In genomic region chr3:13671536-13672233, GRCh38 we compare ENCODE assay signal across 15 cellular contexts.
DNase-seq lines count a peak whose midpoint lies in the region; ATAC-seq and TF ChIP-seq lines count a peak whose summit lies in the region.
"Had no signal": no experiment of that assay in that cellular context is flagged by ENCODE, and none has a peak within 500 bp of the region (broad histone marks: within the 10 kb centered on the region; RNA-seq: fewer than 3 reads in every experiment).

No MANE protein-coding gene starts in this region.

- no peaks in the 10 kb centered on the region for H3K79me2 ChIP-seq in GM23248 (ENCODE audit: insufficient read depth)

- in situ Hi-C loops in GM23248 (cut with MboI) = no loop called here

- no peak overlapping the region for H3K27ac ChIP-seq in GM23248

- WGBS in GM23248 (ENCODE audit: low coverage in 1 of 2, low lambda C conversion rate in 2 of 2, missing lambda C conversion rate in 2 of 2), 2 experiments = 14 to 19% methylated on average over 8 of the region's 8 CpGs

- no peaks in the 10 kb centered on the region for H3K9me2 ChIP-seq in GM23248 (ENCODE audit: insufficient read depth)

- H3K27me3 Mint-ChIP-seq in brain (no peaks in the 10 kb centered on the region), mesothelial cell of epicardium (ENCODE audit: low read depth) (peaks cover 18% of the 10 kb centered on the region), osteocyte (ENCODE audit: unreplicated experiment) (peaks cover 34% of the 10 kb centered on the region)

- H3K9me3 ChIP-seq in GM23248 (ENCODE audit: low read depth) = no peaks in the 10 kb centered on the region

- H3F3A ChIP-seq in GM23248 (ENCODE audit: insufficient read depth) = no peaks in the 10 kb centered on the region

- DNase-seq in AG08395 (ENCODE audit: low spot score) = peak; percentile 38
- DNase-seq in GM23248 = peak; percentile 32
- no peak for DNase-seq in mesothelial cell of epicardium (ENCODE audit: low spot score in 2 of 2, unreplicated experiment in 2 of 2)
- no peak for DNase-seq in osteocyte (ENCODE audit: extremely low spot score, unreplicated experiment)
- no peak for DNase-seq in SW480 (ENCODE audit: low spot score)
- DNase-seq: ACHN; CD8-positive, alpha-beta T cell; COR-L47; DMS153; DMS79 treated with DMSO at 0.1 percent for 48 hours; GDM1 had no signal

- no peak for TF ChIP-seq CTCF in brain (conservative IDR thresholded peaks at IDR 0.05)
- no peak for TF ChIP-seq CTCF in mesothelial cell of epicardium (IDR thresholded peaks at IDR 0.05; ENCODE audit: unreplicated experiment)
- no peak for TF ChIP-seq CTCF in osteocyte (IDR thresholded peaks at IDR 0.05)

- no peak overlapping the region for H3K4me2 ChIP-seq in GM23248 (ENCODE audit: unreplicated experiment)

- H3K4me1 ChIP-seq in GM23248 (ENCODE audit: insufficient read depth) = no peaks in the 10 kb centered on the region

- H3K9me3 Mint-ChIP-seq in brain = peaks cover 0 to 8% (median 0%) of the 10 kb centered on the region in 5 experiments
- H3K9me3 Mint-ChIP-seq in mesothelial cell of epicardium = no peaks in the 10 kb centered on the region
- no peaks in the 10 kb centered on the region for H3K9me3 Mint-ChIP-seq in osteocyte (ENCODE audit: unreplicated experiment)
- H3K9me3 Mint-ChIP-seq: CD8-positive, alpha-beta T cell had no signal

- no peak overlapping the region for H2AFZ ChIP-seq in GM23248

- H3K36me3 ChIP-seq in GM23248 (ENCODE audit: low read depth) = no peaks in the 10 kb centered on the region

- no peak overlapping the region for H3K4me3 Mint-ChIP-seq in brain
- H3K4me3 Mint-ChIP-seq in mesothelial cell of epicardium = no peak overlapping the region
- H3K4me3 Mint-ChIP-seq in osteocyte (ENCODE audit: unreplicated experiment) = no peak overlapping the region
- H3K4me3 Mint-ChIP-seq: CD14-positive monocyte; CD8-positive, alpha-beta T cell had no signal

- H3K36me3 Mint-ChIP-seq in brain (no peaks in the 10 kb centered on the region), mesothelial cell of epicardium (no peaks in the 10 kb centered on the region), osteocyte (ENCODE audit: unreplicated experiment) (no peaks in the 10 kb centered on the region)
- H3K36me3 Mint-ChIP-seq: CD14-positive monocyte; CD8-positive, alpha-beta T cell had no signal

- H3K27me3 ChIP-seq in GM23248 (replicated peaks; ENCODE audit: insufficient read depth) = peaks cover 5% of the 10 kb centered on the region; the same call in 1 of the 2 replicates

- H3K9ac ChIP-seq in GM23248 = no peak overlapping the region

- H3K4me3 ChIP-seq in GM23248 = no peak overlapping the region

- peaks cover 37% of the 10 kb centered on the region for H3K4me1 Mint-ChIP-seq in brain
- H3K4me1 Mint-ChIP-seq in mesothelial cell of epicardium = peaks cover 10% of the 10 kb centered on the region
- H3K4me1 Mint-ChIP-seq in osteocyte (ENCODE audit: unreplicated experiment) = no peaks in the 10 kb centered on the region
- H3K4me1 Mint-ChIP-seq: CD14-positive monocyte had no signal

- ATAC-seq in GM21528 (IDR thresholded peaks at IDR 0.05; ENCODE audit: low FRiP score, unreplicated experiment) = no peak
- ATAC-seq: CD8-positive, alpha-beta T cell; HCT116 had no signal

- H4K20me1 ChIP-seq in GM23248 (ENCODE audit: insufficient read depth) = no peaks in the 10 kb centered on the region

- H3K27ac Mint-ChIP-seq in brain (peak overlapping the region in 3 of 5 experiments; percentile 1 to 72 (median 42)), mesothelial cell of epicardium (peak overlapping the region; percentile 31), osteocyte (ENCODE audit: unreplicated experiment) (no peak overlapping the region)
- H3K27ac Mint-ChIP-seq: CD14-positive monocyte; CD8-positive, alpha-beta T cell had no signal

Comparison
In these comparisons a context has a peak if more than half of its experiments do, and no peak if none do; other contexts are left out.
1. DNase-seq: peak in AG08395 (single experiment) and GM23248 (single experiment); none in mesothelial cell of epicardium (0 of 2), osteocyte (single experiment) and SW480 (single experiment).